Comparison of ENCODE assay signal across 9 cellular contexts in genomic region chr6:31079656-31080261, GRCh38. TPM values are rescaled to one million over a fixed set of nuclear protein-coding genes. Genes with fewer than 3 reads are reported as not detected.
A peak's percentile ranks its signal among the peaks of the same experiment; 100 is the strongest.
DNase-seq lines count a peak whose midpoint lies in the region; ATAC-seq and TF ChIP-seq lines count a peak whose summit lies in the region.
"Had no signal": no experiment of that assay in that cellular context is flagged by ENCODE, and none has a peak within 500 bp of the region (broad histone marks: within the 10 kb centered on the region; RNA-seq: fewer than 3 reads in every experiment).

No MANE protein-coding gene starts in this region.

- H3K36me3 ChIP-seq in adrenal gland (replicated peaks in 1 of 2): no peaks in the 10 kb centered on the region
- H3K36me3 ChIP-seq in left ventricle myocardium inferior: no peaks in the 10 kb centered on the region

- peaks cover 6% of the 10 kb centered on the region for H3K4me1 Mint-ChIP-seq in T-helper 17 cell

- no peaks in the 10 kb centered on the region for H3K36me3 Mint-ChIP-seq in T-helper 17 cell (ENCODE audit: low read depth)

- DNase-seq in Daoy (ENCODE audit: low read depth): peak; percentile 65
- peak; percentile 2 for DNase-seq in NCI-H1092 (lab: John Stamatoyannopoulos, UW)
- peak; percentile 24 to 65 (median 26) for DNase-seq in T-helper 17 cell
- DNase-seq in adrenal gland: peak; percentile 49 to 89 (median 72)
- peak; percentile 34 for DNase-seq in left ventricle myocardium inferior
- peak; percentile 79 for DNase-seq in retina

- intact Hi-C loops in adrenal gland (cut with DNase I) (loop anchor here (5.0 kb wide), 3 partner anchors 157 to 252 kb away; no protein-coding TSS in a partner anchor), left ventricle myocardium inferior (cut with micrococcal nuclease) (loop anchor here (10.0 kb wide), 1 partner anchor 255 kb away; no protein-coding TSS in a partner anchor)

- H3K27me3 Mint-ChIP-seq in T-helper 17 cell: peaks cover 1% of the 10 kb centered on the region

- H3K4me1 ChIP-seq in adrenal gland (replicated peaks in 1 of 2): peaks cover 0 to 3% of the 10 kb centered on the region in 2 donors
- H3K4me1 ChIP-seq in left ventricle myocardium inferior: peaks cover 7% of the 10 kb centered on the region

- no peaks in the 10 kb centered on the region for H3K27me3 ChIP-seq in adrenal gland
- H3K27me3 ChIP-seq in left ventricle myocardium inferior (ENCODE audit: low read depth): no peaks in the 10 kb centered on the region

- H3K9me3 ChIP-seq in T-helper 17 cell (ENCODE audit: control insufficient read depth, low read length, poor library complexity, severe bottlenecking): no peaks in the 10 kb centered on the region
- no peaks in the 10 kb centered on the region for H3K9me3 ChIP-seq in adrenal gland (replicated peaks in 1 of 3)
- no peaks in the 10 kb centered on the region for H3K9me3 ChIP-seq in left ventricle myocardium inferior (replicated peaks)

- no peak overlapping the region for H3K27ac Mint-ChIP-seq in T-helper 17 cell

- TF ChIP-seq POLR2A in adrenal gland (IDR thresholded peaks at IDR 0.05): no peak

- WGBS in adrenal gland, 4 donors: 21 to 32% (median 24%) methylated on average over 16 to 22 of the region's 22 CpGs

- H3K27ac ChIP-seq in adrenal gland: no peak overlapping the region
- H3K27ac ChIP-seq in left ventricle myocardium inferior (replicated peaks): no peak overlapping the region

- H3K4me3 ChIP-seq in adrenal gland (peak overlapping the region in 1 of 4 donors; percentile 28), left ventricle myocardium inferior (peak overlapping the region; percentile 48)

- ATAC-seq in T-helper 17 cell (peak; percentile 90), GM21723 (IDR thresholded peaks at IDR 0.05; ENCODE audit: unreplicated experiment) (no peak), HG02588 (IDR thresholded peaks at IDR 0.05; ENCODE audit: unreplicated experiment) (no peak)

- peak; percentile 68 to 81 (median 78) for TF ChIP-seq CTCF in adrenal gland (IDR thresholded peaks at IDR 0.05)
- peak; percentile 87 for TF ChIP-seq CTCF in left ventricle myocardium inferior (IDR thresholded peaks at IDR 0.05; ENCODE audit: borderline replicate concordance)

- H3K4me3 Mint-ChIP-seq in T-helper 17 cell: peak overlapping the region; percentile 72

RNA-seq across cellular contexts. Expression of gene C6orf15, which starts 32.6 kb away (rescaled TPM):
- not detected in 2 replicates for total RNA-seq in Daoy (2014; rRNA removed; shearing (Covaris generic))
- total RNA-seq in T-helper 17 cell (not detected), adrenal gland (not detected), left ventricle myocardium inferior (not detected)
- not detected for polyA plus RNA-seq in adrenal gland
- polyA plus RNA-seq: adipose tissue had no signal

RNA-seq across cellular contexts. Expression of gene PSORS1C1, which starts 34.8 kb away (rescaled TPM):
- total RNA-seq in Daoy (2014; rRNA removed; shearing (Covaris generic)): 0.23 and 1.5 TPM in 2 replicates
- total RNA-seq in T-helper 17 cell (not detected), adrenal gland (1 to 10 TPM in 3 of 8 donors, under 1 TPM in 5; 0.18 to 2.3 (median 0.56) TPM), left ventricle myocardium inferior (4.7 TPM)
- polyA plus RNA-seq in adrenal gland: 1 to 10 TPM in 2 of 3 donors, under 1 TPM in 1; 0.60 to 5.1 (median 1.9) TPM

RNA-seq across cellular contexts. Expression of gene CDSN, which starts 40.5 kb away (rescaled TPM):
- total RNA-seq in Daoy (2014; rRNA removed; shearing (Covaris generic)): not detected in 2 replicates
- total RNA-seq in T-helper 17 cell: not detected
- total RNA-seq in adrenal gland: not detected
- under 1 TPM in 2 of 3 donors, not detected in 1; 0.03 to 0.08 TPM for polyA plus RNA-seq in adrenal gland
- total RNA-seq in left ventricle myocardium inferior: not detected

RNA-seq across cellular contexts. Expression of gene PSORS1C2, which starts 59.1 kb away (rescaled TPM):
- not detected in 2 replicates for total RNA-seq in Daoy (2014; rRNA removed; shearing (Covaris generic))
- total RNA-seq in T-helper 17 cell (not detected), adrenal gland (not detected), left ventricle myocardium inferior (not detected)
- not detected for polyA plus RNA-seq in adrenal gland

Comparison
In these comparisons a context has a peak if more than half of its experiments do, and no peak if none do; other contexts are left out.
1. DNase-seq: peak in every context shown above with its lines; median percentile 79 in retina; 72 in adrenal gland; 65 in Daoy; 34 in left ventricle myocardium inferior; 26 in T-helper 17 cell; 2 in NCI-H1092.